Comparison of ENCODE assay signal across 1 cellular context in the genomic region with DNA sequence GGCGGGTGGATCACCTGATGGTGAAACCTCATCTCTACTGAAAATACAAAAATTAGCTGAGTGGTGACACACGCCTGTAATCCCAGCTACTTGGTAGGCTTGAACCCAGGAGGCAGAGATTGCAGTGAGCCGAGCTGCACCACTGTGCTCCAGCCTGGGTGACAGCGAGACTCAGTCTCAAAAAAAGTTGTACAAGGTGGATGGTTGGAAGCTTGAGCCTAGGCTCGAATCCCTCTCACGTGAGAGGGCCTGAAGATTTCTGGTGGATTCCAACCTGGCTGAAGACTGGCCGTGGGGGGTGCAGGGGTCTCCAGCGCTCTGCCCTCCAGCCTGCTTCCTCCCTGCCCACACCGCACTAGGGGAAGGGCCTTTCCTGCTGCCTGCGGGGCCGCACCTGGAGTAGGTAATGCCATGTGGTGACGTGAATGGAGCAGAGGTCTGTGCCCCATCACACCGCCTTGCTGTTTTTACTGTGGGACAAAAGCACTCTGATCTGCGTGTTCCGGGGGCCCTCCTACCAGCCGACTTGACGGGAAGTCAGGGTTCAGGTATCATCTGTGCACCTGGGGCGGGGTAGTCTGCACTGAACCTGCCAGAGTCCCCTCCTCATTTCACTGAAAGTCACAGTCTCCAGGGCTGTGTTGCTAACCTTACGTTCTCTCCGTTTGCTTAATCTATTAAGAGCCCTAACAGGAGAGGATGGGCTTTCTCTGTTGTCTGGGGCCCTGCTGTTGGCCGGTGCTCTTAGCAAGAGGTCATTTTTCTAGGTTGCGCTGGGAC.
A peak's percentile ranks its signal among the peaks of the same experiment; 100 is the strongest.
TF ChIP-seq lines count a peak whose summit lies in the region.

No MANE protein-coding gene starts in this region.

TF ChIP-seq in HepG2, 621 proteins besides CTCF, POLR2A, EP300 and RAD21 (continued from another document and continues in another):
- TF ChIP-seq, protein P1, sequence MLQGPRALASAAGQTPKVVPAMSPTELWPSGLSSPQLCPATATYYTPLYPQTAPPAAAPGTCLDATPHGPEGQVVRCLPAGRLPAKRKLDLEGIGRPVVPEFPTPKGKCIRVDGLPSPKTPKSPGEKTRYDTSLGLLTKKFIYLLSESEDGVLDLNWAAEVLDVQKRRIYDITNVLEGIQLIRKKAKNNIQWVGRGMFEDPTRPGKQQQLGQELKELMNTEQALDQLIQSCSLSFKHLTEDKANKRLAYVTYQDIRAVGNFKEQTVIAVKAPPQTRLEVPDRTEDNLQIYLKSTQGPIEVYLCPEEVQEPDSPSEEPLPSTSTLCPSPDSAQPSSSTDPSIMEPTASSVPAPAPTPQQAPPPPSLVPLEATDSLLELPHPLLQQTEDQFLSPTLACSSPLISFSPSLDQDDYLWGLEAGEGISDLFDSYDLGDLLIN (CRISPR knock-in tag; IDR thresholded peaks at IDR 0.05; ENCODE audit: borderline replicate concordance), result no peak
- 0 out of 2 replicates have a peak, but pooled peaks have one; percentile 25 for TF ChIP-seq ZNF329 (CRISPR knock-in tag; IDR thresholded peaks at IDR 0.05; ENCODE audit: low read depth)
- TF ChIP-seq HMG20B (CRISPR knock-in tag; conservative IDR thresholded peaks at IDR 0.05), result no peak
- TF ChIP-seq HOXA3 (CRISPR knock-in tag; IDR thresholded peaks at IDR 0.05), result 0 out of 2 replicates have a peak, but pooled peaks have one; percentile 13
- peak; percentile 37; the same call in 1 of the 2 replicates for TF ChIP-seq ZNF629 (CRISPR knock-in tag; conservative IDR thresholded peaks at IDR 0.05)
- TF ChIP-seq SMAD1 (CRISPR knock-in tag; IDR thresholded peaks at IDR 0.05; ENCODE audit: borderline replicate concordance, low read depth), result no peak
- TF ChIP-seq, protein P2, sequence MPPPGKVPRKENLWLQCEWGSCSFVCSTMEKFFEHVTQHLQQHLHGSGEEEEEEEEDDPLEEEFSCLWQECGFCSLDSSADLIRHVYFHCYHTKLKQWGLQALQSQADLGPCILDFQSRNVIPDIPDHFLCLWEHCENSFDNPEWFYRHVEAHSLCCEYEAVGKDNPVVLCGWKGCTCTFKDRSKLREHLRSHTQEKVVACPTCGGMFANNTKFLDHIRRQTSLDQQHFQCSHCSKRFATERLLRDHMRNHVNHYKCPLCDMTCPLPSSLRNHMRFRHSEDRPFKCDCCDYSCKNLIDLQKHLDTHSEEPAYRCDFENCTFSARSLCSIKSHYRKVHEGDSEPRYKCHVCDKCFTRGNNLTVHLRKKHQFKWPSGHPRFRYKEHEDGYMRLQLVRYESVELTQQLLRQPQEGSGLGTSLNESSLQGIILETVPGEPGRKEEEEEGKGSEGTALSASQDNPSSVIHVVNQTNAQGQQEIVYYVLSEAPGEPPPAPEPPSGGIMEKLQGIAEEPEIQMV (CRISPR knock-in tag; IDR thresholded peaks at IDR 0.05; ENCODE audit: low read depth), result peak; percentile 50; the same call in 1 of the 2 replicates
- 0 out of 2 replicates have a peak, but pooled peaks have one; percentile 14 for TF ChIP-seq DR1 (CRISPR knock-in tag; IDR thresholded peaks at IDR 0.05)
- TF ChIP-seq ZC3H13 (CRISPR knock-in tag; IDR thresholded peaks at IDR 0.05), result peak; percentile 80; the same call in 1 of the 2 replicates
- TF ChIP-seq ZEB1 (IDR thresholded peaks at IDR 0.05; ENCODE audit: insufficient replicate concordance, low read depth), result no peak
- TF ChIP-seq SRY (CRISPR knock-in tag; IDR thresholded peaks at IDR 0.05), result no peak
- TF ChIP-seq GATA4 (IDR thresholded peaks at IDR 0.05; ENCODE audit: borderline replicate concordance, low read depth), result peak; percentile 47; the same call in 1 of the 2 replicates
- TF ChIP-seq SP5 (CRISPR knock-in tag; IDR thresholded peaks at IDR 0.05; ENCODE audit: borderline replicate concordance, low read depth), result peak; percentile 24; the same call in 1 of the 2 replicates
- TF ChIP-seq KMT2A (CRISPR knock-in tag; IDR thresholded peaks at IDR 0.05), result no peak
- TF ChIP-seq, protein P3, sequence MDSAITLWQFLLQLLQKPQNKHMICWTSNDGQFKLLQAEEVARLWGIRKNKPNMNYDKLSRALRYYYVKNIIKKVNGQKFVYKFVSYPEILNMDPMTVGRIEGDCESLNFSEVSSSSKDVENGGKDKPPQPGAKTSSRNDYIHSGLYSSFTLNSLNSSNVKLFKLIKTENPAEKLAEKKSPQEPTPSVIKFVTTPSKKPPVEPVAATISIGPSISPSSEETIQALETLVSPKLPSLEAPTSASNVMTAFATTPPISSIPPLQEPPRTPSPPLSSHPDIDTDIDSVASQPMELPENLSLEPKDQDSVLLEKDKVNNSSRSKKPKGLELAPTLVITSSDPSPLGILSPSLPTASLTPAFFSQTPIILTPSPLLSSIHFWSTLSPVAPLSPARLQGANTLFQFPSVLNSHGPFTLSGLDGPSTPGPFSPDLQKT (CRISPR knock-in tag; IDR thresholded peaks at IDR 0.05; ENCODE audit: borderline replicate concordance), result no peak
- no peak for TF ChIP-seq NKX3-1 (CRISPR knock-in tag; IDR thresholded peaks at IDR 0.05)
- no peak for TF ChIP-seq SNAI1 (CRISPR knock-in tag; IDR thresholded peaks at IDR 0.05; ENCODE audit: borderline replicate concordance)
- no peak for TF ChIP-seq REPIN1 (CRISPR knock-in tag; IDR thresholded peaks at IDR 0.05; ENCODE audit: borderline replicate concordance, low read depth)
- TF ChIP-seq ZNF383 (CRISPR knock-in tag; IDR thresholded peaks at IDR 0.05; ENCODE audit: borderline replicate concordance), result no peak
- TF ChIP-seq, protein P4, sequence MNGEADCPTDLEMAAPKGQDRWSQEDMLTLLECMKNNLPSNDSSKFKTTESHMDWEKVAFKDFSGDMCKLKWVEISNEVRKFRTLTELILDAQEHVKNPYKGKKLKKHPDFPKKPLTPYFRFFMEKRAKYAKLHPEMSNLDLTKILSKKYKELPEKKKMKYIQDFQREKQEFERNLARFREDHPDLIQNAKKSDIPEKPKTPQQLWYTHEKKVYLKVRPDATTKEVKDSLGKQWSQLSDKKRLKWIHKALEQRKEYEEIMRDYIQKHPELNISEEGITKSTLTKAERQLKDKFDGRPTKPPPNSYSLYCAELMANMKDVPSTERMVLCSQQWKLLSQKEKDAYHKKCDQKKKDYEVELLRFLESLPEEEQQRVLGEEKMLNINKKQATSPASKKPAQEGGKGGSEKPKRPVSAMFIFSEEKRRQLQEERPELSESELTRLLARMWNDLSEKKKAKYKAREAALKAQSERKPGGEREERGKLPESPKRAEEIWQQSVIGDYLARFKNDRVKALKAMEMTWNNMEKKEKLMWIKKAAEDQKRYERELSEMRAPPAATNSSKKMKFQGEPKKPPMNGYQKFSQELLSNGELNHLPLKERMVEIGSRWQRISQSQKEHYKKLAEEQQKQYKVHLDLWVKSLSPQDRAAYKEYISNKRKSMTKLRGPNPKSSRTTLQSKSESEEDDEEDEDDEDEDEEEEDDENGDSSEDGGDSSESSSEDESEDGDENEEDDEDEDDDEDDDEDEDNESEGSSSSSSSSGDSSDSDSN (CRISPR knock-in tag; IDR thresholded peaks at IDR 0.05), result no peak
- 0 out of 4 replicates have a peak, but pooled peaks of 1 of the 2 experiments have one; percentile 1 for TF ChIP-seq KLF16 (CRISPR knock-in tag; IDR thresholded peaks at IDR 0.05)
- no peak; the same call in 1 of the 2 replicates for TF ChIP-seq ZNF446 (CRISPR knock-in tag; IDR thresholded peaks at IDR 0.05)
- TF ChIP-seq ZNF335 (CRISPR knock-in tag; IDR thresholded peaks at IDR 0.05), result 0 out of 2 replicates have a peak, but pooled peaks have one; percentile 12
- TF ChIP-seq MAFG (CRISPR knock-in tag; IDR thresholded peaks at IDR 0.05), result no peak
- peak; percentile 6; the same call in 1 of the 2 replicates for TF ChIP-seq SSRP1 (CRISPR knock-in tag; IDR thresholded peaks at IDR 0.05)
- TF ChIP-seq RFXAP (CRISPR knock-in tag; IDR thresholded peaks at IDR 0.05; ENCODE audit: borderline replicate concordance), result no peak
- 0 out of 2 replicates have a peak, but pooled peaks have one; percentile 59 for TF ChIP-seq ZNF326 (CRISPR knock-in tag; IDR thresholded peaks at IDR 0.05; ENCODE audit: borderline replicate concordance)
- TF ChIP-seq ZNF367 (CRISPR knock-in tag; IDR thresholded peaks at IDR 0.05; ENCODE audit: borderline replicate concordance), result no peak
- TF ChIP-seq, protein P5, sequence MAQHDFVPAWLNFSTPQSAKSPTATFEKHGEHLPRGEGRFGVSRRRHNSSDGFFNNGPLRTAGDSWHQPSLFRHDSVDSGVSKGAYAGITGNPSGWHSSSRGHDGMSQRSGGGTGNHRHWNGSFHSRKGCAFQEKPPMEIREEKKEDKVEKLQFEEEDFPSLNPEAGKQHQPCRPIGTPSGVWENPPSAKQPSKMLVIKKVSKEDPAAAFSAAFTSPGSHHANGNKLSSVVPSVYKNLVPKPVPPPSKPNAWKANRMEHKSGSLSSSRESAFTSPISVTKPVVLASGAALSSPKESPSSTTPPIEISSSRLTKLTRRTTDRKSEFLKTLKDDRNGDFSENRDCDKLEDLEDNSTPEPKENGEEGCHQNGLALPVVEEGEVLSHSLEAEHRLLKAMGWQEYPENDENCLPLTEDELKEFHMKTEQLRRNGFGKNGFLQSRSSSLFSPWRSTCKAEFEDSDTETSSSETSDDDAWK (CRISPR knock-in tag; IDR thresholded peaks at IDR 0.05), result no peak
- no peak for TF ChIP-seq ZNF124 (CRISPR knock-in tag; IDR thresholded peaks at IDR 0.05)
- no peak for TF ChIP-seq TCF7L2 (IDR thresholded peaks at IDR 0.05; ENCODE audit: low read depth, low read length)
- no peak for TF ChIP-seq RELA (CRISPR knock-in tag; IDR thresholded peaks at IDR 0.05)
- TF ChIP-seq, protein P6, sequence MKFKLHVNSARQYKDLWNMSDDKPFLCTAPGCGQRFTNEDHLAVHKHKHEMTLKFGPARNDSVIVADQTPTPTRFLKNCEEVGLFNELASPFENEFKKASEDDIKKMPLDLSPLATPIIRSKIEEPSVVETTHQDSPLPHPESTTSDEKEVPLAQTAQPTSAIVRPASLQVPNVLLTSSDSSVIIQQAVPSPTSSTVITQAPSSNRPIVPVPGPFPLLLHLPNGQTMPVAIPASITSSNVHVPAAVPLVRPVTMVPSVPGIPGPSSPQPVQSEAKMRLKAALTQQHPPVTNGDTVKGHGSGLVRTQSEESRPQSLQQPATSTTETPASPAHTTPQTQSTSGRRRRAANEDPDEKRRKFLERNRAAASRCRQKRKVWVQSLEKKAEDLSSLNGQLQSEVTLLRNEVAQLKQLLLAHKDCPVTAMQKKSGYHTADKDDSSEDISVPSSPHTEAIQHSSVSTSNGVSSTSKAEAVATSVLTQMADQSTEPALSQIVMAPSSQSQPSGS (CRISPR knock-in tag; IDR thresholded peaks at IDR 0.05), result no peak; the same call in 1 of the 2 replicates
- TF ChIP-seq SIX4 (CRISPR knock-in tag; IDR thresholded peaks at IDR 0.05), result 0 out of 2 replicates have a peak, but pooled peaks have one; percentile 25
- TF ChIP-seq, protein P7, sequence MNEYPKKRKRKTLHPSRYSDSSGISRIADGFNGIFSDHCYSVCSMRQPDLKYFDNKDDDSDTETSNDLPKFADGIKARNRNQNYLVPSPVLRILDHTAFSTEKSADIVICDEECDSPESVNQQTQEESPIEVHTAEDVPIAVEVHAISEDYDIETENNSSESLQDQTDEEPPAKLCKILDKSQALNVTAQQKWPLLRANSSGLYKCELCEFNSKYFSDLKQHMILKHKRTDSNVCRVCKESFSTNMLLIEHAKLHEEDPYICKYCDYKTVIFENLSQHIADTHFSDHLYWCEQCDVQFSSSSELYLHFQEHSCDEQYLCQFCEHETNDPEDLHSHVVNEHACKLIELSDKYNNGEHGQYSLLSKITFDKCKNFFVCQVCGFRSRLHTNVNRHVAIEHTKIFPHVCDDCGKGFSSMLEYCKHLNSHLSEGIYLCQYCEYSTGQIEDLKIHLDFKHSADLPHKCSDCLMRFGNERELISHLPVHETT (CRISPR knock-in tag; conservative IDR thresholded peaks at IDR 0.05), result no peak
- TF ChIP-seq, protein P8, sequence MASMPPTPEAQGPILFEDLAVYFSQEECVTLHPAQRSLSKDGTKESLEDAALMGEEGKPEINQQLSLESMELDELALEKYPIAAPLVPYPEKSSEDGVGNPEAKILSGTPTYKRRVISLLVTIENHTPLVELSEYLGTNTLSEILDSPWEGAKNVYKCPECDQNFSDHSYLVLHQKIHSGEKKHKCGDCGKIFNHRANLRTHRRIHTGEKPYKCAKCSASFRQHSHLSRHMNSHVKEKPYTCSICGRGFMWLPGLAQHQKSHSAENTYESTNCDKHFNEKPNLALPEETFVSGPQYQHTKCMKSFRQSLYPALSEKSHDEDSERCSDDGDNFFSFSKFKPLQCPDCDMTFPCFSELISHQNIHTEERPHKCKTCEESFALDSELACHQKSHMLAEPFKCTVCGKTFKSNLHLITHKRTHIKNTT (CRISPR knock-in tag; IDR thresholded peaks at IDR 0.05), result no peak
- TF ChIP-seq, protein P9, sequence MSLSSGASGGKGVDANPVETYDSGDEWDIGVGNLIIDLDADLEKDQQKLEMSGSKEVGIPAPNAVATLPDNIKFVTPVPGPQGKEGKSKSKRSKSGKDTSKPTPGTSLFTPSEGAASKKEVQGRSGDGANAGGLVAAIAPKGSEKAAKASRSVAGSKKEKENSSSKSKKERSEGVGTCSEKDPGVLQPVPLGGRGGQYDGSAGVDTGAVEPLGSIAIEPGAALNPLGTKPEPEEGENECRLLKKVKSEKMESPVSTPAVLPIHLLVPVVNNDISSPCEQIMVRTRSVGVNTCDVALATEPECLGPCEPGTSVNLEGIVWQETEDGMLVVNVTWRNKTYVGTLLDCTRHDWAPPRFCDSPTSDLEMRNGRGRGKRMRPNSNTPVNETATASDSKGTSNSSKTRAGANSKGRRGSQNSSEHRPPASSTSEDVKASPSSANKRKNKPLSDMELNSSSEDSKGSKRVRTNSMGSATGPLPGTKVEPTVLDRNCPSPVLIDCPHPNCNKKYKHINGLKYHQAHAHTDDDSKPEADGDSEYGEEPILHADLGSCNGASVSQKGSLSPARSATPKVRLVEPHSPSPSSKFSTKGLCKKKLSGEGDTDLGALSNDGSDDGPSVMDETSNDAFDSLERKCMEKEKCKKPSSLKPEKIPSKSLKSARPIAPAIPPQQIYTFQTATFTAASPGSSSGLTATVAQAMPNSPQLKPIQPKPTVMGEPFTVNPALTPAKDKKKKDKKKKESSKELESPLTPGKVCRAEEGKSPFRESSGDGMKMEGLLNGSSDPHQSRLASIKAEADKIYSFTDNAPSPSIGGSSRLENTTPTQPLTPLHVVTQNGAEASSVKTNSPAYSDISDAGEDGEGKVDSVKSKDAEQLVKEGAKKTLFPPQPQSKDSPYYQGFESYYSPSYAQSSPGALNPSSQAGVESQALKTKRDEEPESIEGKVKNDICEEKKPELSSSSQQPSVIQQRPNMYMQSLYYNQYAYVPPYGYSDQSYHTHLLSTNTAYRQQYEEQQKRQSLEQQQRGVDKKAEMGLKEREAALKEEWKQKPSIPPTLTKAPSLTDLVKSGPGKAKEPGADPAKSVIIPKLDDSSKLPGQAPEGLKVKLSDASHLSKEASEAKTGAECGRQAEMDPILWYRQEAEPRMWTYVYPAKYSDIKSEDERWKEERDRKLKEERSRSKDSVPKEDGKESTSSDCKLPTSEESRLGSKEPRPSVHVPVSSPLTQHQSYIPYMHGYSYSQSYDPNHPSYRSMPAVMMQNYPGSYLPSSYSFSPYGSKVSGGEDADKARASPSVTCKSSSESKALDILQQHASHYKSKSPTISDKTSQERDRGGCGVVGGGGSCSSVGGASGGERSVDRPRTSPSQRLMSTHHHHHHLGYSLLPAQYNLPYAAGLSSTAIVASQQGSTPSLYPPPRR (CRISPR knock-in tag; IDR thresholded peaks at IDR 0.05; ENCODE audit: borderline replicate concordance), result no peak; the same call in 1 of the 2 replicates
- peak; percentile 71 for TF ChIP-seq TAF15 (IDR thresholded peaks at IDR 0.05; ENCODE audit: low read depth, low read length, poor library complexity, severe bottlenecking)
- TF ChIP-seq ARNT2 (CRISPR knock-in tag; IDR thresholded peaks at IDR 0.05; ENCODE audit: low read depth), result no peak; the same call in 1 of the 2 replicates
- TF ChIP-seq RCOR2 (CRISPR knock-in tag; IDR thresholded peaks at IDR 0.05), result 0 out of 2 replicates have a peak, but pooled peaks have one; percentile 5
- TF ChIP-seq YEATS4 (CRISPR knock-in tag; IDR thresholded peaks at IDR 0.05; ENCODE audit: borderline replicate concordance), result no peak
- TF ChIP-seq KAT7 (CRISPR knock-in tag; IDR thresholded peaks at IDR 0.05; ENCODE audit: borderline replicate concordance), result no peak
- TF ChIP-seq ZNF557 (CRISPR knock-in tag; IDR thresholded peaks at IDR 0.05), result no peak; the same call in 1 of the 2 replicates
- no peak for TF ChIP-seq MLLT10 (CRISPR knock-in tag; IDR thresholded peaks at IDR 0.05)
